In genomic region chr19:16260160-16260793, GRCh38 we compare ENCODE assay signal across 12 cellular contexts.
A peak's percentile ranks its signal among the peaks of the same experiment; 100 is the strongest.
DNase-seq lines count a peak whose midpoint lies in the region; ATAC-seq and TF ChIP-seq lines count a peak whose summit lies in the region.
"Had no signal": no experiment of that assay in that cellular context is flagged by ENCODE, and none has a peak within 500 bp of the region (broad histone marks: within the 10 kb centered on the region; RNA-seq: fewer than 3 reads in every experiment).

No MANE protein-coding gene starts in this region.

- H3K9me3 Mint-ChIP-seq in CD4-positive, CD25-positive, alpha-beta regulatory T cell: no peaks in the 10 kb centered on the region
- H3K9me3 Mint-ChIP-seq in dendritic cell treated with granulocyte-macrophage colony-stimulating factor and Interleukin-4, amounts not matched to agents 40 ng/mL and 50 ng/mL, for 4 days: no peaks in the 10 kb centered on the region

- no peaks in the 10 kb centered on the region for H3K27me3 ChIP-seq in CD4-positive, CD25-positive, alpha-beta regulatory T cell (ENCODE audit: control insufficient read depth, insufficient read depth, low read length)
- H3K27me3 ChIP-seq in IMR-90 (ENCODE audit: control insufficient read depth, insufficient read depth, low read length): peaks cover 32% of the 10 kb centered on the region
- H3K27me3 ChIP-seq in gastrocnemius medialis: no peaks in the 10 kb centered on the region
- H3K27me3 ChIP-seq: pancreas, suprapubic skin had no signal

- H2AK5ac ChIP-seq in IMR-90 (ENCODE audit: low read depth, low read length): peak overlapping the region; percentile 39; the same call in 1 of the 2 replicates

- H3K27me3 Mint-ChIP-seq in CD4-positive, CD25-positive, alpha-beta regulatory T cell: peaks cover 10% of the 10 kb centered on the region
- peaks cover 19% of the 10 kb centered on the region for H3K27me3 Mint-ChIP-seq in dendritic cell treated with granulocyte-macrophage colony-stimulating factor and Interleukin-4, amounts not matched to agents 40 ng/mL and 50 ng/mL, for 4 days

- no peak overlapping the region for H3K4ac ChIP-seq in IMR-90 (ENCODE audit: low read depth, low read length)

- no CpG with 5 or more reads among the region's 4 CpGs for WGBS in IMR-90 (ENCODE audit: extremely low coverage in 2 of 2, insufficient read length in 1 of 2), 2 experiments

- ATAC-seq in CD4-positive, CD25-positive, alpha-beta regulatory T cell (ENCODE audit: low read depth in 2 of 2): no peak
- ATAC-seq in IMR-90 (ENCODE audit: low read depth) (no peak), gastrocnemius medialis (no peak), GM19395 (IDR thresholded peaks at IDR 0.05; ENCODE audit: unreplicated experiment) (no peak)
- ATAC-seq: pancreas had no signal

- H2AK9ac ChIP-seq in IMR-90 (replicated peaks; ENCODE audit: low read depth, low read length, poor library complexity): peak overlapping the region; percentile 28

- H3K4me1 Mint-ChIP-seq in CD4-positive, CD25-positive, alpha-beta regulatory T cell: peaks cover 5 to 54% (median 30%) of the 10 kb centered on the region in 4 donors
- H3K4me1 Mint-ChIP-seq in dendritic cell treated with granulocyte-macrophage colony-stimulating factor and Interleukin-4, amounts not matched to agents 40 ng/mL and 50 ng/mL, for 4 days (ENCODE audit: low read depth): peaks cover 62% of the 10 kb centered on the region

- TF ChIP-seq CTCF in IMR-90 (conservative IDR thresholded peaks at IDR 0.05; ENCODE audit: low read depth, low read length) (no peak), gastrocnemius medialis (IDR thresholded peaks at IDR 0.05 in 4 of 5, conservative IDR thresholded peaks at IDR 0.05 in 1 of 5) (no peak)

- H4K20me1 ChIP-seq in IMR-90 (ENCODE audit: insufficient read depth, low read length): no peaks in the 10 kb centered on the region; the same call in 1 of the 2 replicates

- no peak overlapping the region for H3K56ac ChIP-seq in IMR-90 (ENCODE audit: extremely low read depth, insufficient read depth, low read length)

- H3K27ac ChIP-seq in CD4-positive, CD25-positive, alpha-beta regulatory T cell (ENCODE audit: insufficient read depth, low read length, poor library complexity, severe bottlenecking): no peak overlapping the region
- H3K27ac ChIP-seq in IMR-90 (ENCODE audit: insufficient read depth, low read length) (no peak overlapping the region), gastrocnemius medialis (peak overlapping the region; percentile 72 to 84 (median 78))
- H3K27ac ChIP-seq: pancreas had no signal

- H2AFZ ChIP-seq in IMR-90 (replicated peaks; ENCODE audit: low read length, poor library complexity): peak overlapping the region; percentile 58

- dilution Hi-C loops in IMR-90 (cut with HindIII; ENCODE audit: low sequenced_read_pairs, unreplicated experiment): no loop called here

- no peak overlapping the region for H2BK5ac ChIP-seq in IMR-90 (ENCODE audit: low read depth, low read length, poor library complexity, severe bottlenecking)

- H3K27ac Mint-ChIP-seq in CD4-positive, CD25-positive, alpha-beta regulatory T cell: peak overlapping the region; percentile 32 to 92 (median 59)
- H3K27ac Mint-ChIP-seq in dendritic cell treated with granulocyte-macrophage colony-stimulating factor and Interleukin-4, amounts not matched to agents 40 ng/mL and 50 ng/mL, for 4 days: peak overlapping the region; percentile 79

- H3K79me1 ChIP-seq in IMR-90 (ENCODE audit: low read depth in 1 of 2, low read length in 2 of 2): no peaks in the 10 kb centered on the region

- POLR2A ChIA-PET in IMR-90 (lab: Charles Lee; ENCODE audit: unreplicated experiment): no interaction called here

- intact Hi-C loops in IMR-90 (cut with micrococcal nuclease): no loop called here
- intact Hi-C loops in dendritic cell treated with granulocyte-macrophage colony-stimulating factor and Interleukin-4, amounts not matched to agents 40 ng/mL and 50 ng/mL, for 4 days (cut with micrococcal nuclease): loop anchor here (5.0 kb wide), 1 partner anchor 67 kb away; no protein-coding TSS in a partner anchor
- intact Hi-C loops in gastrocnemius medialis (cut with DNase I; ENCODE audit: low total_unique reads): no loop called here

- H4K5ac ChIP-seq in IMR-90 (ENCODE audit: low read depth, low read length): no peak overlapping the region

- no peak overlapping the region for H3K4me2 ChIP-seq in IMR-90 (ENCODE audit: low read depth, low read length)

- no peak overlapping the region for H4K8ac ChIP-seq in IMR-90 (ENCODE audit: low read depth in 2 of 2, low read length in 2 of 2)

- H2BK15ac ChIP-seq in IMR-90 (ENCODE audit: low read depth, low read length): no peak overlapping the region

- in situ Hi-C loops in IMR-90 (cut with MboI; ENCODE audit: low sequenced_read_pairs) (no loop called here), gastrocnemius medialis (cut with MboI; ENCODE audit: low sequenced_read_pairs in 4 of 4) (no loop called here)

- TF ChIP-seq RAD21 in IMR-90 (IDR thresholded peaks at IDR 0.05; ENCODE audit: low read length): no peak

- no peaks in the 10 kb centered on the region for H3K36me3 Mint-ChIP-seq in CD4-positive, CD25-positive, alpha-beta regulatory T cell
- no peaks in the 10 kb centered on the region for H3K36me3 Mint-ChIP-seq in dendritic cell treated with granulocyte-macrophage colony-stimulating factor and Interleukin-4, amounts not matched to agents 40 ng/mL and 50 ng/mL, for 4 days (ENCODE audit: low read depth)

- H3K9me3 ChIP-seq in CD4-positive, CD25-positive, alpha-beta regulatory T cell (ENCODE audit: control insufficient read depth in 2 of 2, low read length in 2 of 2): no peaks in the 10 kb centered on the region
- H3K9me3 ChIP-seq in IMR-90 (ENCODE audit: control insufficient read depth, insufficient read depth, low read length) (peaks cover 2% of the 10 kb centered on the region), gastrocnemius medialis (no peaks in the 10 kb centered on the region)
- H3K9me3 ChIP-seq: pancreas, suprapubic skin had no signal

- peak overlapping the region in 1 of 4 donors; percentile 28 for H3K4me3 Mint-ChIP-seq in CD4-positive, CD25-positive, alpha-beta regulatory T cell
- no peak overlapping the region for H3K4me3 Mint-ChIP-seq in dendritic cell treated with granulocyte-macrophage colony-stimulating factor and Interleukin-4, amounts not matched to agents 40 ng/mL and 50 ng/mL, for 4 days

- H2BK20ac ChIP-seq in IMR-90 (ENCODE audit: low read depth, low read length): no peak overlapping the region

- H4K91ac ChIP-seq in IMR-90 (ENCODE audit: insufficient read depth, low read depth, low read length): no peak overlapping the region

- no peak overlapping the region for H3K14ac ChIP-seq in IMR-90 (replicated peaks; ENCODE audit: low read depth, low read length)

- no TSS peak for BruUV-seq in IMR-90 (replicated peaks; lab: Mats Ljungman, UMichigan)

- H3K36me3 ChIP-seq in CD4-positive, CD25-positive, alpha-beta regulatory T cell (ENCODE audit: control insufficient read depth, insufficient read depth, low read length): no peaks in the 10 kb centered on the region
- no peaks in the 10 kb centered on the region for H3K36me3 ChIP-seq in IMR-90 (ENCODE audit: control insufficient read depth, insufficient read depth, low read length)
- no peaks in the 10 kb centered on the region for H3K36me3 ChIP-seq in gastrocnemius medialis
- H3K36me3 ChIP-seq: pancreas, suprapubic skin had no signal

- H3K18ac ChIP-seq in IMR-90 (ENCODE audit: low read depth, low read length): no peak overlapping the region

- CTCF ChIA-PET in IMR-90 (lab: Yijun Ruan, JAX): no interaction called here

- TF ChIP-seq POLR2A in IMR-90 (IDR thresholded peaks at IDR 0.05; ENCODE audit: low read depth, low read length): no peak
- TF ChIP-seq POLR2A in gastrocnemius medialis (IDR thresholded peaks at IDR 0.05): no peak

- no peak overlapping the region for H3K4me3 ChIP-seq in CD4-positive, CD25-positive, alpha-beta regulatory T cell (ENCODE audit: low read depth, low read length)
- no peak overlapping the region for H3K4me3 ChIP-seq in IMR-90 (ENCODE audit: insufficient read depth, low read depth, low read length)
- no peak overlapping the region for H3K4me3 ChIP-seq in gastrocnemius medialis
- H3K4me3 ChIP-seq: pancreas, suprapubic skin had no signal

- peaks cover 44% of the 10 kb centered on the region for H3K4me1 ChIP-seq in CD4-positive, CD25-positive, alpha-beta regulatory T cell (ENCODE audit: control insufficient read depth, insufficient read depth, low read length, poor library complexity, severe bottlenecking)
- no peaks in the 10 kb centered on the region for H3K4me1 ChIP-seq in IMR-90 (ENCODE audit: control insufficient read depth, insufficient read depth, low read length)
- H3K4me1 ChIP-seq in gastrocnemius medialis: peaks cover 0 to 11% of the 10 kb centered on the region in 2 donors

- no peaks in the 10 kb centered on the region for H3K9me1 ChIP-seq in IMR-90 (ENCODE audit: insufficient read depth, low read length)

- no peak for DNase-seq in CD4-positive, CD25-positive, alpha-beta regulatory T cell
- DNase-seq in IMR-90 (no peak), gastrocnemius medialis (no peak), UCSD-AML1 (lab: John Stamatoyannopoulos, UW; ENCODE audit: unreplicated experiment) (no peak), AML-193 (lab: John Stamatoyannopoulos, UW) (no peak)
- DNase-seq: activated effector memory CD4-positive, alpha-beta T cell treated with anti-CD3 and anti-CD28 coated beads, Interleukin-2, amount 50 U/mL, for 16 hours; hippocampal formation; NCI-H446 treated with DMSO at 0.1 percent for 48 hours; pancreas had no signal

- no peak overlapping the region for H3K23ac ChIP-seq in IMR-90 (ENCODE audit: low read depth, low read length)

- H3K9ac ChIP-seq in IMR-90 (ENCODE audit: low read depth, low read length): no peak overlapping the region

- no peak overlapping the region for H2BK120ac ChIP-seq in IMR-90 (ENCODE audit: low read depth, low read length)

TF ChIP-seq in IMR-90, 13 proteins besides CTCF, POLR2A, EP300 and RAD21:
- TF ChIP-seq NFE2L2 (IDR thresholded peaks at IDR 0.05; ENCODE audit: low read depth, low read length) (no peak), RCOR1 (IDR thresholded peaks at IDR 0.05; ENCODE audit: insufficient replicate concordance, low read length) (peak; percentile 32)

Comparison
In these comparisons a context has a peak if more than half of its experiments do, and no peak if none do; other contexts are left out.
1. H3K27ac ChIP-seq: peak in gastrocnemius medialis (4 of 4); none in CD4-positive, CD25-positive, alpha-beta regulatory T cell (single experiment) and IMR-90 (single experiment).